Comparison of ENCODE assay signal across 1 cellular context in genomic region chr3:72100062-72100511, GRCh38.
TF ChIP-seq lines count a peak whose summit lies in the region.

No MANE protein-coding gene starts in this region.

TF ChIP-seq in GM12878, 131 proteins besides CTCF, POLR2A, EP300 and RAD21 (continued from another document):
- TF ChIP-seq CEBPZ (IDR thresholded peaks at IDR 0.05; ENCODE audit: low read depth, low read length) (no peak), PKNOX1 (IDR thresholded peaks at IDR 0.05) (peak; percentile 66), E2F4 (IDR thresholded peaks at IDR 0.05; ENCODE audit: low read depth, low read length) (no peak), NR2F1 (conservative IDR thresholded peaks at IDR 0.05) (no peak), HDGF (IDR thresholded peaks at IDR 0.05) (no peak), GABPA (IDR thresholded peaks at IDR 0.05; ENCODE audit: low read depth) (no peak), HDAC2 (IDR thresholded peaks at IDR 0.05) (no peak), LARP7 (IDR thresholded peaks at IDR 0.05) (no peak), RB1 (IDR thresholded peaks at IDR 0.05; ENCODE audit: borderline replicate concordance) (no peak), SPI1 (IDR thresholded peaks at IDR 0.05; ENCODE audit: borderline replicate concordance, insufficient read depth, low read depth, low read length) (no peak), NKRF (conservative IDR thresholded peaks at IDR 0.05) (no peak), MYC (IDR thresholded peaks at IDR 0.05; ENCODE audit: insufficient read depth, insufficient read length, insufficient replicate concordance, low read length, severe bottlenecking) (no peak), RCOR1 (conservative IDR thresholded peaks at IDR 0.05; ENCODE audit: low read depth, low read length) (no peak), NFXL1 (IDR thresholded peaks at IDR 0.05; ENCODE audit: borderline replicate concordance) (no peak), MTA2 (IDR thresholded peaks at IDR 0.05; ENCODE audit: low read depth) (no peak), IKZF1 (conservative IDR thresholded peaks at IDR 0.05) (no peak), SUZ12 (IDR thresholded peaks at IDR 0.05; ENCODE audit: unreplicated experiment) (no peak)
